ENCODE assay signal across 23 cellular contexts in the genomic region with DNA sequence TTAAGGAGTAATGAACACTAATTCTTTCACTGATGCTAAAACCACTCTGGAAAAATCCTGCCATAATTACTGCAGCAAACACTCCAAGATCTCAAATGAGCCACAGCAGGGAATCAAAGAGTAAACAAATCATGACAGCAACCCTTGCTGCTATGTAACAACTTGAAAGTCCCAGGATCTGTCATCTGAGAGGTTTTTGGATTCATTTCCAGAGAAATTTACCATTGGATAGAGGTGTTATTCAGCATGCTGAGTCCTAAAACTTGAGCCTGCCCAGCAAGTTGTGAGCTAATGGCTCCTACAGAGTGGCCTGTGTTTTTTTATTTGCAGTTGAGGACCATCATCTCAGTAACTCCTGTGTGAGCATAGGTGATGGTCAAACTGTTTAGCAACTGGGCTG. TPM values are rescaled to one million over a fixed set of nuclear protein-coding genes. Genes with fewer than 3 reads are reported as not detected.
"Had no signal": no experiment of that assay in that cellular context is flagged by ENCODE, and none has a peak within 500 bp of the region (broad histone marks: within the 10 kb centered on the region; RNA-seq: fewer than 3 reads in every experiment).

No MANE protein-coding gene starts in this region.

- H3K4me3 ChIP-seq: esophagus squamous epithelium, gastrocnemius medialis, left lung, lung, psoas muscle, sigmoid colon, thoracic aorta had no signal

- ATAC-seq: activated CD8-positive, alpha-beta T cell treated with anti-CD3 and anti-CD28 coated beads for 36 hours; activated naive CD4-positive, alpha-beta T cell treated with anti-CD3 and anti-CD28 coated beads, Interleukin-2, amount 50 U/mL, for 72 hours; gastrocnemius medialis; left lung; psoas muscle; stimulated activated effector memory CD8-positive, alpha-beta T cell treated with anti-CD3 and anti-CD28 coated beads, Interleukin-12 subunit alpha, Interleukin-12 subunit beta, amount 100 ng/mL, for 72 hours had no signal

- DNase-seq: activated CD4-positive, alpha-beta T cell treated with anti-CD3 and anti-CD28 coated beads for 1 hour; activated CD4-positive, alpha-beta T cell treated with anti-CD3 and anti-CD28 coated beads, Interleukin-2, amount 50 U/mL, for 1 hour; activated CD8-positive, alpha-beta T cell treated with anti-CD3 and anti-CD28 coated beads for 36 hours; activated T-cell treated with anti-CD3 and anti-CD28 coated beads, Interleukin-2, amount 50 U/mL, for 48 hours; dermis blood vessel endothelial cell; effector CD4-positive, alpha-beta T cell; esophagus squamous epithelium; gastrocnemius medialis; glutamatergic neuron; left lung; nephron progenitor cell; psoas muscle; sigmoid colon; small intestine; stimulated activated CD4-positive, alpha-beta T cell treated with anti-CD3 and anti-CD28 coated beads, Interleukin-4, amount 100 ng/mL, for 24 hours; T-helper 2 cell had no signal

- H3K9me3 ChIP-seq: gastrocnemius medialis, neutrophil, psoas muscle had no signal

- H3K4me1 ChIP-seq: esophagus squamous epithelium, gastrocnemius medialis, left lung, psoas muscle, sigmoid colon had no signal

- H3K27ac ChIP-seq: epithelial cell of prostate, esophagus squamous epithelium, gastrocnemius medialis, left lung, neutrophil, psoas muscle, sigmoid colon, thoracic aorta had no signal

- H3K27me3 ChIP-seq: esophagus squamous epithelium, gastrocnemius medialis, left lung, neutrophil, sigmoid colon had no signal

- H3K36me3 ChIP-seq: esophagus squamous epithelium, gastrocnemius medialis, left lung, neutrophil, sigmoid colon, thoracic aorta had no signal

RNA-seq across cellular contexts. Expression of gene PRLR, which starts 59.2 kb away (rescaled TPM):
- total RNA-seq: activated CD8-positive, alpha-beta T cell treated with anti-CD3 and anti-CD28 coated beads for 36 hours; activated T-helper 2 cell treated with anti-CD3 and anti-CD28 coated beads, Interferon-gamma antibody, Interleukin-2, Interleukin-4, amounts not matched to agents 10 μg/mL and 5 μg/mL and 100 μg/mL, durations not matched to agents 14 hours and 24 hours and 36 hours; dermis blood vessel endothelial cell had no signal
